In the genomic region with DNA sequence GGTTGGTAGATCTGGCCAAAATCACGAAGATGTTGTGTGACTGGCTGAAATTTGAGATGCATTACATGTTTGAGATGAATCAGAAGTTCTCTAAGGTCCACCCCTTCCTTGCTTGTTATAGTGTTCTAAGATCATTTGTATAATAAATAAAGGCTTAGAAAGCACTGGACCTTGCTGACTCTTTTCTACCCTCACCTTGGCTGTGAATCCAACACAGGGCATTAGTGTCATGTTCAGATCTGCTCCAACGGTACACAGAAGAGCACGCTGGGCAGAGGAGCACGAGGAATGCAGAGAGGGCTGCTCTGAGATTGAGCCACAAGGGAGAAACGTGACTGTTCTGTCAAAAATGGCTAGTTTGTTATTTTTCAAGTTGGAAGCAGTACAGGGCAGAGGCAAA, we compare ENCODE assay signal across 20 cellular contexts.
"Had no signal": no experiment of that assay in that cellular context is flagged by ENCODE, and none has a peak within 500 bp of the region (broad histone marks: within the 10 kb centered on the region; RNA-seq: fewer than 3 reads in every experiment).

No MANE protein-coding gene starts in this region.

- H3K4me1 Mint-ChIP-seq: activated naive CD8-positive, alpha-beta T cell treated with anti-CD3 and anti-CD28 coated beads, Interleukin-2, amount 10 ng/mL, durations not matched to agents 7 days and 5 days; naive thymus-derived CD8-positive, alpha-beta T cell had no signal

- H3K27ac Mint-ChIP-seq: activated naive CD8-positive, alpha-beta T cell treated with anti-CD3 and anti-CD28 coated beads, Interleukin-2, amount 10 ng/mL, durations not matched to agents 7 days and 5 days; naive thymus-derived CD8-positive, alpha-beta T cell had no signal

- ATAC-seq: activated CD4-positive, CD25-positive, alpha-beta regulatory T cell treated with anti-CD3 and anti-CD28 coated beads, Interleukin-2, amount 50 U/mL, for 24 hours; gastroesophageal sphincter; naive thymus-derived CD8-positive, alpha-beta T cell had no signal

- H3K27me3 ChIP-seq: ascending aorta, cardiac muscle cell, colonic mucosa, gastroesophageal sphincter, neutrophil, suprapubic skin had no signal

- H3K4me3 Mint-ChIP-seq: activated naive CD8-positive, alpha-beta T cell treated with anti-CD3 and anti-CD28 coated beads, Interleukin-2, amount 10 ng/mL, durations not matched to agents 7 days and 5 days; naive thymus-derived CD8-positive, alpha-beta T cell had no signal

- H3K4me1 ChIP-seq: ascending aorta, colonic mucosa, suprapubic skin had no signal

- H3K36me3 Mint-ChIP-seq: activated naive CD8-positive, alpha-beta T cell treated with anti-CD3 and anti-CD28 coated beads, Interleukin-2, amount 10 ng/mL, durations not matched to agents 7 days and 5 days; naive thymus-derived CD8-positive, alpha-beta T cell had no signal

- H3K9me3 ChIP-seq: ascending aorta, colonic mucosa, gastroesophageal sphincter, neutrophil, suprapubic skin had no signal

- H3K4me3 ChIP-seq: ascending aorta, cardiac muscle cell, colonic mucosa, gastroesophageal sphincter, skin epidermis, suprapubic skin had no signal

- DNase-seq: activated naive CD4-positive, alpha-beta T cell; activated naive CD8-positive, alpha-beta T cell treated with anti-CD3 and anti-CD28 coated beads, Interleukin-2, amount 10 ng/mL, durations not matched to agents 7 days and 5 days; activated T-cell treated with anti-CD3 and anti-CD28 coated beads for 4 hours; colonic mucosa; effector CD8-positive, alpha-beta T cell; islet precursor cell; naive thymus-derived CD8-positive, alpha-beta T cell; posterior cingulate gyrus; stimulated activated CD4-positive, alpha-beta T cell treated with anti-CD3 and anti-CD28 coated beads, Interleukin-15, amount 100 ng/mL, for 24 hours; stimulated activated CD4-positive, alpha-beta T cell treated with anti-CD3 and anti-CD28 coated beads, Interleukin-4, amount 100 ng/mL, for 1 hour; stimulated activated naive CD4-positive, alpha-beta T cell treated with Interleukin-2 at 50 U/mL for 16 hours; T-helper 9 cell; trophoblast cell had no signal

- H3K27ac ChIP-seq: ascending aorta, cardiac muscle cell, colonic mucosa, gastroesophageal sphincter, neutrophil, skin epidermis, suprapubic skin had no signal

- H3K9me3 Mint-ChIP-seq: activated naive CD8-positive, alpha-beta T cell treated with anti-CD3 and anti-CD28 coated beads, Interleukin-2, amount 10 ng/mL, durations not matched to agents 7 days and 5 days had no signal

- H3K27me3 Mint-ChIP-seq: activated naive CD8-positive, alpha-beta T cell treated with anti-CD3 and anti-CD28 coated beads, Interleukin-2, amount 10 ng/mL, durations not matched to agents 7 days and 5 days had no signal

- H3K36me3 ChIP-seq: ascending aorta, cardiac muscle cell, colonic mucosa, gastroesophageal sphincter, neutrophil, suprapubic skin had no signal
